Comparison of ENCODE assay signal across 8 cellular contexts in the genomic region with DNA sequence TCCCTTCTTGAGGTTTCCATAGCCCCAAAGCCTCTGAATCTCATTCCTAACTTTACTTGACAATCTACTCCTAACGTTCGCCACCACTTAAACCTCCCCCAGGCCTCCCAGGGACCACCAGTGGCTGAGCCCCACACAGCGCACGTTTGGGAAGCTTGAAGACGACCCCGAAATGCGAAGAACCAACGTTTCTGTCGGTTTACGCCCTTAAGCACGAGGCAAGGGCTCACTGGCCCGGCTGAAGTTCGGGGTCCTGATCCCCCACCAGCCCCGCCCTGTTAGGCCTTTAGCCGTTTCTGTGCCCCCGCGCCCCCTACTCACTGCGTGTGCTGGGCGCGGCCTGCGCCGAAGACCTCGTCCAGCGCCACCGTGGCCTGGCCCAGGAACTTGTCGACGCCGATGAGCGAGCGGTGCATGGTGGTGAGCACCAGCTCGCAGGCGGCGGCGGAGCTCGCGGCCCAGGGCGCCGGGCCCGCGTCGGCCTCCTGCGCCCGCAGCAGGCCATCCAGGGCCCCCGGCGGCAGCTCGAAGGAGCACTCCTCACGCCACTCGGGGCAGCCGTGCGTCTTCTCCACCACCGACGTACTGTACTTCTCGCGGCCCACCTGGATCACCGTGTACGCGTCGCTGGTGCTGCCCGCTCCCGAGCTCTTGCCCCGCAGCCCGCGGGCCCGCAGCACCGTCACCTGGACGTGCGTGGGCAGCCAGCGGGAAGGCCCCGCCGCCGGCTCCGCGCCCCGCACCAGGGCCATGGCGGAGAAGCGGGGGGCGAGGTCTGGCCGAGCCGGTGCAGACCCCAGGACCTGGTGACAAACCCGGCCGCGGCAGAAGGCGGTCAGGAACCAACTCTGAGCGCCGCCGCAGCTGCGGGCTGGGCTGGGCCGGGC. TPM values are rescaled to one million over a fixed set of nuclear protein-coding genes. Genes with fewer than 3 reads are reported as not detected.
A peak's percentile ranks its signal among the peaks of the same experiment; 100 is the strongest.
DNase-seq lines count a peak whose midpoint lies in the region; ATAC-seq and TF ChIP-seq lines count a peak whose summit lies in the region.

No MANE protein-coding gene starts in this region.

- H3K4me3 ChIP-seq in Panc1 (ENCODE audit: low read depth in 2 of 2, low read length in 2 of 2), result peak overlapping the region; percentile 70 to 71

- CTCF ChIA-PET in Panc1 (lab: Charles Lee), result interaction anchor here (0.9 to 1.5 kb wide), 2 partner anchors 25 to 64 kb away, joined by 3 to 5 read pairs; no protein-coding TSS in a partner anchor

- POLR2A ChIA-PET in Panc1 (lab: Charles Lee), result no interaction called here

- intact Hi-C loops in Panc1 (cut with micrococcal nuclease; ENCODE audit: unreplicated experiment), result no loop called here

- DNase-seq in NCI-H2171 treated with DMSO at 0.1 percent for 48 hours (lab: John Stamatoyannopoulos, UW), result peak; percentile 25
- DNase-seq in NCI-H2171 (lab: John Stamatoyannopoulos, UW), result no peak
- DNase-seq in Panc1 (ENCODE audit: low read depth, low spot score), result no peak
- peak; percentile 65 for DNase-seq in iris pigment epithelial cell (ENCODE audit: low read depth)
- peak; percentile 22 to 32 for DNase-seq in stimulated activated CD4-positive, alpha-beta T cell treated with anti-CD3 and anti-CD28 coated beads, Interleukin-2, amount 100 ng/mL, for 24 hours
- no peak for DNase-seq in superior temporal gyrus (ENCODE audit: extremely low spot score)

- peak overlapping the region; percentile 83 for H3K27ac ChIP-seq in Panc1 (ENCODE audit: low read length)

- peaks cover 16% of the 10 kb centered on the region for H3K27me3 Mint-ChIP-seq in brain

- no TSS peak for BruUV-seq in Panc1 (replicated peaks; lab: Mats Ljungman, UMichigan)

- no peaks in the 10 kb centered on the region for H3K27me3 ChIP-seq in Panc1 (ENCODE audit: control insufficient read depth, insufficient read depth, low read length)

- H3K9me3 ChIP-seq in Panc1 (ENCODE audit: control insufficient read depth, insufficient read depth, low read depth, low read length), result no peaks in the 10 kb centered on the region

- H3K9me3 Mint-ChIP-seq in brain, result peaks cover 0 to 4% (median 0%) of the 10 kb centered on the region in 5 experiments

- no peaks in the 10 kb centered on the region for H3K36me3 Mint-ChIP-seq in brain

- H3K36me3 ChIP-seq in Panc1 (ENCODE audit: control insufficient read depth, insufficient read depth, low read length), result peaks cover 2% of the 10 kb centered on the region; the same call in 1 of the 2 replicates

- peak; percentile 22 for ATAC-seq in HG02759 (IDR thresholded peaks at IDR 0.05; ENCODE audit: unreplicated experiment)
- peak; percentile 68 for ATAC-seq in Panc1

- H3K27ac Mint-ChIP-seq in brain, result peak overlapping the region; percentile 81 to 92 (median 86)

- peak overlapping the region; percentile 93 to 97 (median 96) for H3K4me3 Mint-ChIP-seq in brain

- in situ Hi-C loops in Panc1 (cut with HindIII; ENCODE audit: low pct_unique_long_range_greater_than_20kb, low sequenced_read_pairs), result no loop called here

- H3K4me1 ChIP-seq in Panc1 (ENCODE audit: control insufficient read depth, insufficient read depth, low read length), result peaks cover 16% of the 10 kb centered on the region

- H3K4me1 Mint-ChIP-seq in brain, result peaks cover 50% of the 10 kb centered on the region

- TF ChIP-seq CTCF in Panc1 (IDR thresholded peaks at IDR 0.05) (no peak), brain (conservative IDR thresholded peaks at IDR 0.05) (no peak)

RNA-seq across cellular contexts. Expression of a gene that starts 0.5 kb away (rescaled TPM):
- total RNA-seq in Panc1 (2021; ENCODE audit: unreplicated experiment), result 27.3 TPM
- polyA plus RNA-seq in Panc1 (2012; ENCODE audit: insufficient read length), result 20.4 TPM
- 16.2 TPM for polyA plus RNA-seq in brain (ENCODE audit: insufficient read depth, low read depth, low replicate concordance)

RNA-seq across cellular contexts. Expression of a gene that starts 40.8 kb away (rescaled TPM):
- total RNA-seq in Panc1 (2021; ENCODE audit: unreplicated experiment), result 27.8 TPM
- polyA plus RNA-seq in Panc1 (2012; ENCODE audit: insufficient read length), result 19.7 TPM
- polyA plus RNA-seq in brain (ENCODE audit: insufficient read depth, low read depth, low replicate concordance), result 42.2 TPM

Comparison
In these comparisons a context has a peak if more than half of its experiments do, and no peak if none do; other contexts are left out.
1. DNase-seq: peak in NCI-H2171 treated with DMSO at 0.1 percent for 48 hours (single experiment), iris pigment epithelial cell (single experiment) and stimulated activated CD4-positive, alpha-beta T cell treated with anti-CD3 and anti-CD28 coated beads, Interleukin-2, amount 100 ng/mL, for 24 hours (2 of 2); none in NCI-H2171 (single experiment), Panc1 (single experiment) and superior temporal gyrus (single experiment).